9 cellular contexts compared by ENCODE assay signal in genomic region chr2:200966770-200967169, GRCh38. TPM values are rescaled to one million over a fixed set of nuclear protein-coding genes. Genes with fewer than 3 reads are reported as not detected.
DNase-seq lines count a peak whose midpoint lies in the region; TF ChIP-seq lines count a peak whose summit lies in the region.
"Had no signal": no experiment of that assay in that cellular context is flagged by ENCODE, and none has a peak within 500 bp of the region (broad histone marks: within the 10 kb centered on the region; RNA-seq: fewer than 3 reads in every experiment).

No MANE protein-coding gene starts in this region.

- H3K9me3 ChIP-seq in BLaER1 treated with 17β-estradiol and CSF1 and Interleukin-3, amounts not matched to agents 10 nM and 100 nM (replicated peaks in 1 of 11): no peaks in the 10 kb centered on the region
- H3K9me3 ChIP-seq in GM23248 (ENCODE audit: low read depth): no peaks in the 10 kb centered on the region
- no peaks in the 10 kb centered on the region for H3K9me3 ChIP-seq in spleen

- H3K9ac ChIP-seq in BLaER1 treated with 17β-estradiol and CSF1 and Interleukin-3, amounts not matched to agents 10 nM and 100 nM: no peak overlapping the region
- H3K9ac ChIP-seq in GM23248: no peak overlapping the region

- H3K36me3 Mint-ChIP-seq in CD14-positive monocyte: peaks cover 2 to 13% of the 10 kb centered on the region in 2 donors

- TF ChIP-seq CTCF in spleen (IDR thresholded peaks at IDR 0.05 in 8 of 11, conservative IDR thresholded peaks at IDR 0.05 in 3 of 11) (no peak), CD14-positive monocyte (IDR thresholded peaks at IDR 0.05) (no peak)

- H3K4me1 Mint-ChIP-seq in CD14-positive monocyte: peaks cover 43% of the 10 kb centered on the region

- H2AFZ ChIP-seq in GM23248: no peak overlapping the region

- in situ Hi-C loops in GM23248 (cut with MboI): no loop called here

- peak overlapping the region in 6 of 11 experiments; percentile 1 to 32 (median 6); a peak in 5 of 22 replicates for H3K4me2 ChIP-seq in BLaER1 treated with 17β-estradiol and CSF1 and Interleukin-3, amounts not matched to agents 10 nM and 100 nM
- H3K4me2 ChIP-seq in GM23248 (ENCODE audit: unreplicated experiment): peak overlapping the region; percentile 51

- H3K27ac ChIP-seq in BLaER1 treated with 17β-estradiol and CSF1 and Interleukin-3, amounts not matched to agents 10 nM and 100 nM: no peak overlapping the region
- H3K27ac ChIP-seq in GM23248 (peak overlapping the region; percentile 34), spleen (no peak overlapping the region)

- H3F3A ChIP-seq in GM23248 (ENCODE audit: insufficient read depth): peaks cover 25% of the 10 kb centered on the region

- H3K9me2 ChIP-seq in GM23248 (ENCODE audit: insufficient read depth): no peaks in the 10 kb centered on the region

- peaks cover 0 to 10% (median 5%) of the 10 kb centered on the region in 11 experiments; a peak in 6 of 22 replicates for H4K20me1 ChIP-seq in BLaER1 treated with 17β-estradiol and CSF1 and Interleukin-3, amounts not matched to agents 10 nM and 100 nM
- H4K20me1 ChIP-seq in GM23248 (ENCODE audit: insufficient read depth): no peaks in the 10 kb centered on the region

- DNase-seq in GM23248: peak; percentile 83
- peak; percentile 89 for DNase-seq in RPMI7951 (ENCODE audit: low read depth)
- DNase-seq in iris pigment epithelial cell (ENCODE audit: low read depth): peak; percentile 88
- DNase-seq in spleen: no peak
- DNase-seq in CD14-positive monocyte (ENCODE audit: low spot score): no peak
- DNase-seq in CD1c-positive myeloid dendritic cell (ENCODE audit: extremely low spot score): no peak
- no peak for DNase-seq in activated CD8-positive, alpha-beta memory T cell treated with anti-CD3 and anti-CD28 coated beads, Interleukin-2, amount 50 U/mL, for 48 hours
- DNase-seq: SW 1271 had no signal

- no peak overlapping the region for H3K4me3 ChIP-seq in BLaER1 treated with 17β-estradiol and CSF1 and Interleukin-3, amounts not matched to agents 10 nM and 100 nM
- H3K4me3 ChIP-seq in GM23248 (no peak overlapping the region), spleen (no peak overlapping the region)

- intact Hi-C loops in spleen (cut with DNase I; ENCODE audit: low total_unique reads): no loop called here
- intact Hi-C loops in CD14-positive monocyte (cut with micrococcal nuclease): loop anchor here (10.0 kb wide), 2 partner anchors 208 to 218 kb away; partner anchors contain the start of gene CASP10 (in 1 of the 2)

- no peaks in the 10 kb centered on the region for H3K27me3 ChIP-seq in BLaER1 treated with 17β-estradiol and CSF1 and Interleukin-3, amounts not matched to agents 10 nM and 100 nM
- H3K27me3 ChIP-seq in GM23248 (replicated peaks; ENCODE audit: insufficient read depth): no peaks in the 10 kb centered on the region
- H3K27me3 ChIP-seq in spleen (replicated peaks in 1 of 7): no peaks in the 10 kb centered on the region

- no peaks in the 10 kb centered on the region for H3K27me3 Mint-ChIP-seq in CD14-positive monocyte (ENCODE audit: low read depth in 3 of 3)

- peaks cover 0 to 11% (median 0%) of the 10 kb centered on the region in 11 experiments; a peak in 3 of 22 replicates for H3K36me3 ChIP-seq in BLaER1 treated with 17β-estradiol and CSF1 and Interleukin-3, amounts not matched to agents 10 nM and 100 nM
- H3K36me3 ChIP-seq in GM23248 (ENCODE audit: low read depth) (no peaks in the 10 kb centered on the region), spleen (peaks cover 0 to 10% (median 0%) of the 10 kb centered on the region in 6 donors)

- no peak for TF ChIP-seq POLR2A in spleen (IDR thresholded peaks at IDR 0.05)

- H3K27ac Mint-ChIP-seq in CD14-positive monocyte: no peak overlapping the region

- H3K4me1 ChIP-seq in BLaER1 treated with 17β-estradiol and CSF1 and Interleukin-3, amounts not matched to agents 10 nM and 100 nM: peaks cover 31 to 49% (median 34%) of the 10 kb centered on the region in 10 experiments
- H3K4me1 ChIP-seq in GM23248 (ENCODE audit: insufficient read depth): peaks cover 29% of the 10 kb centered on the region
- peaks cover 8 to 53% (median 27%) of the 10 kb centered on the region in 6 donors for H3K4me1 ChIP-seq in spleen

- H3K79me2 ChIP-seq in GM23248 (ENCODE audit: insufficient read depth): peaks cover 32% of the 10 kb centered on the region

- no peak overlapping the region for H3K4me3 Mint-ChIP-seq in CD14-positive monocyte

- peaks cover 0 to 2% (median 0%) of the 10 kb centered on the region in 7 donors for H3K9me3 Mint-ChIP-seq in CD14-positive monocyte

- 35 to 39% methylated on average over 4 of the region's 4 CpGs for WGBS in GM23248 (ENCODE audit: low coverage in 1 of 2, low lambda C conversion rate in 2 of 2, missing lambda C conversion rate in 2 of 2), 2 experiments
- 67 to 86% (median 80%) methylated on average over 4 of the region's 4 CpGs for WGBS in spleen, 5 donors

RNA-seq across cellular contexts. Expression of gene ORC2, which starts 3.3 kb away (rescaled TPM):
- total RNA-seq in GM23248 (2014; rRNA removed; shearing (Covaris generic)): 8.1 and 8.8 TPM in 2 replicates
- polyA plus RNA-seq in GM23248 (2016; fragmentation: Nextera tagmentation; extraction: Ambion mirVana) (5.4 and 8.0 TPM in 2 replicates), spleen (10 to 100 TPM in 1 of 3 donors, 1 to 10 TPM in 2; 6.9 to 14.5 (median 8.0) TPM), CD14-positive monocyte (1 to 10 TPM; 3.1 to 3.9 TPM)
- total RNA-seq in RPMI7951 (2014; rRNA removed; shearing (Covaris generic)): 16.8 and 17.1 TPM in 2 replicates
- total RNA-seq in spleen: 10 to 100 TPM; 20.5 to 39.1 (median 35.7) TPM

Comparison
In these comparisons a context has a peak if more than half of its experiments do, and no peak if none do; other contexts are left out.
1. DNase-seq: peak in GM23248 (single experiment), RPMI7951 (single experiment) and iris pigment epithelial cell (single experiment); none in spleen (single experiment), CD14-positive monocyte (single experiment), CD1c-positive myeloid dendritic cell (single experiment) and activated CD8-positive, alpha-beta memory T cell treated with anti-CD3 and anti-CD28 coated beads, Interleukin-2, amount 50 U/mL, for 48 hours (single experiment).